8 cellular contexts compared by ENCODE assay signal in the genomic region with DNA sequence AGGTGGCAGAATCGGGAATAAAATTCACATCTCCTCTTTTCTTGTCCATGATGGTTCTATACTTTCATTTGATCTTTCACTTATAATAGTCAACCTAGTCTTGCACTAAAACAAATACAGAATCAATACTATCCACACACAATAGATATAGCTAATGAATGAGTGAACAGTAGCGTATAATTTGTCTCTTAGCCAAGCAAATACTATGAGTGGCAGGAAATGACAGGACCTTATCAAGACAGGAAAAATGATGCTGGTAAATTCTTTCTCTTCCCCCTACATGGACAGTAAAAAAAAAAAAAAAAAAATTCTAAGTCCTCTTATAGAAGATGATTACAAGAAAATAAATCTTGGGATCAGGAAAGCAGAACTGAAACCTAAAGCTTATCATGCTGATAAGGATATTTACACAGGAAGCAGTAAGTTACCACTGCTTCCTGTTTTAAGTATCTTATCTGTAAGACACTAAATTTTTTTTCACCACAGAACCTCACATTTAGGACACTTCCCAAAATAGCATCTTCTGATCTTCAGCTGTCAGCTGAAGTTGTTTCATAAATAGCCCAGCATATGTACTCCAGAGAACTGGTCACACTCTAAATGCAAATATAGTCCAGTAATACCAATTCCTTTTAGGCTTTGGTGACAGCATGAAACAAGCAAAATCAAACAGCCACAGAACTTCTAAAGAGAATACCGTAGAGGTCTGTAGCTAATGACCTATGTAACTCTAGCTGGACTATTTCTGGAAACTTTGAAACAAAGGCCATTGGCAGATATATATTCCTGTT.
A peak's percentile ranks its signal among the peaks of the same experiment; 100 is the strongest.
DNase-seq lines count a peak whose midpoint lies in the region; ATAC-seq and TF ChIP-seq lines count a peak whose summit lies in the region.

No MANE protein-coding gene starts in this region.

- no peak for TF ChIP-seq CTCF in GM10266 (IDR thresholded peaks at IDR 0.05; ENCODE audit: control insufficient read depth, insufficient read depth, low read depth, missing control alignments)

- H3K4me1 ChIP-seq in HUES6 (ENCODE audit: control insufficient read depth, insufficient read depth, low read length) (peaks cover 13% of the 10 kb centered on the region; the same call in 1 of the 2 replicates), mucosa of rectum (ENCODE audit: control insufficient read depth in 2 of 2, insufficient read depth in 2 of 2, low read length in 2 of 2) (peaks cover 20 to 27% of the 10 kb centered on the region in 2 donors)

- peaks cover 18% of the 10 kb centered on the region for H3K36me3 Mint-ChIP-seq in activated naive CD8-positive, alpha-beta T cell treated with anti-CD3 and anti-CD28 coated beads, Interleukin-2, amount 50 U/mL, for 24 hours (ENCODE audit: low read depth)

- H3K9ac ChIP-seq in HUES6 (ENCODE audit: low read length) (peak overlapping the region; percentile 42), mucosa of rectum (ENCODE audit: low read depth in 1 of 2, low read length in 2 of 2) (peak overlapping the region in 1 of 2 donors; percentile 9)

- peak; percentile 66 for DNase-seq in GM10266 (ENCODE audit: extremely low spot score)
- DNase-seq in activated naive CD8-positive, alpha-beta T cell treated with anti-CD3 and anti-CD28 coated beads, Interleukin-2, amount 50 U/mL, for 24 hours: no peak
- DNase-seq in hypothalamus (lab: John Stamatoyannopoulos, UW): no peak
- DNase-seq in kidney tubule cell (ENCODE audit: low spot score): no peak
- no peak for DNase-seq in NCI-H1105 (lab: John Stamatoyannopoulos, UW)

- H3K36me3 ChIP-seq in HUES6 (ENCODE audit: control insufficient read depth, insufficient read depth, low read length) (peaks cover 19% of the 10 kb centered on the region; the same call in 1 of the 2 replicates), mucosa of rectum (ENCODE audit: control insufficient read depth in 2 of 2, insufficient read depth in 2 of 2, low read length in 2 of 2) (no peaks in the 10 kb centered on the region)

- no peaks in the 10 kb centered on the region for H3K27me3 Mint-ChIP-seq in activated naive CD8-positive, alpha-beta T cell treated with anti-CD3 and anti-CD28 coated beads, Interleukin-2, amount 50 U/mL, for 24 hours

- H3K4me3 ChIP-seq in HUES6 (ENCODE audit: low read depth, low read length) (no peak overlapping the region), mucosa of rectum (ENCODE audit: low read length in 2 of 2) (peak overlapping the region in 1 of 2 donors; percentile 32)

- no peaks in the 10 kb centered on the region for H3K27me3 ChIP-seq in HUES6 (ENCODE audit: control insufficient read depth, insufficient read depth, low read length)
- H3K27me3 ChIP-seq in mucosa of rectum (ENCODE audit: control insufficient read depth in 2 of 2, insufficient read depth in 2 of 2, low read length in 2 of 2): no peaks in the 10 kb centered on the region

- peak; percentile 98 for ATAC-seq in GM21528 (IDR thresholded peaks at IDR 0.05; ENCODE audit: low FRiP score, unreplicated experiment)
- ATAC-seq in activated naive CD8-positive, alpha-beta T cell treated with anti-CD3 and anti-CD28 coated beads, Interleukin-2, amount 50 U/mL, for 24 hours: peak; percentile 73

- H3K4me1 Mint-ChIP-seq in activated naive CD8-positive, alpha-beta T cell treated with anti-CD3 and anti-CD28 coated beads, Interleukin-2, amount 50 U/mL, for 24 hours: peaks cover 32% of the 10 kb centered on the region

- H3K4me3 Mint-ChIP-seq in activated naive CD8-positive, alpha-beta T cell treated with anti-CD3 and anti-CD28 coated beads, Interleukin-2, amount 50 U/mL, for 24 hours: peak overlapping the region; percentile 52

- H3K27ac ChIP-seq in HUES6 (ENCODE audit: low read depth, low read length): peak overlapping the region; percentile 27; the same call in 1 of the 2 replicates
- peak overlapping the region; percentile 34 to 40 for H3K27ac ChIP-seq in mucosa of rectum (ENCODE audit: low read depth in 2 of 2, low read length in 2 of 2)

- peaks cover 17% of the 10 kb centered on the region for H3K9me3 ChIP-seq in HUES6 (ENCODE audit: control insufficient read depth, insufficient read depth, low read depth, low read length)
- peaks cover 0 to 3% of the 10 kb centered on the region in 2 donors for H3K9me3 ChIP-seq in mucosa of rectum (ENCODE audit: control insufficient read depth in 2 of 2, low read length in 2 of 2)

- peak overlapping the region; percentile 63 for H3K27ac Mint-ChIP-seq in activated naive CD8-positive, alpha-beta T cell treated with anti-CD3 and anti-CD28 coated beads, Interleukin-2, amount 50 U/mL, for 24 hours

- H3K9me3 Mint-ChIP-seq in activated naive CD8-positive, alpha-beta T cell treated with anti-CD3 and anti-CD28 coated beads, Interleukin-2, amount 50 U/mL, for 24 hours: peaks cover 13% of the 10 kb centered on the region
